Comparison of ENCODE assay signal across 18 cellular contexts in the genomic region with DNA sequence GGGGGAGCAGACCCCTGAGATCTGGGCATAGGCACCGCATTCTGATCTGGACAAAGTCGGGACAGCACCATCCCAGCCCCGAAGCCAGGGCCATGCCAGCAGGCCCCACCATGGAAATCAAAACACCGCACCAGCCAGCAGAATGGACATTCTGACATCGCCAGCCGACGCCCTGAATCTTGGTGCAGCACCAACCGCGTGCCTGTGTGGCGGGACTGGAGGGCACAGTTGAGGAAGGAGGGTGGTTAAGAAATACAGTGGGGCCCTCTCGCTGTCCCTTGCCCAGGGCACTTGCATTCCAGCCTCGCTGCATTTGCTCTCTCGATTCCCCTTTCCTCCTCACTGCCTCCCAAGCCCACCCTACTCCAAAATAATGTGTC. TPM values are rescaled to one million over a fixed set of nuclear protein-coding genes. Genes with fewer than 3 reads are reported as not detected.
DNase-seq lines count a peak whose midpoint lies in the region; ATAC-seq, FAIRE-seq and TF ChIP-seq lines count a peak whose summit lies in the region.
"Had no signal": no experiment of that assay in that cellular context is flagged by ENCODE, and none has a peak within 500 bp of the region (broad histone marks: within the 10 kb centered on the region; RNA-seq: fewer than 3 reads in every experiment).

No MANE protein-coding gene starts in this region.

- no TSS peak for BruUV-seq in Calu3 (replicated peaks; lab: Mats Ljungman, UMichigan)

- peaks cover 73% of the 10 kb centered on the region for H3K36me3 ChIP-seq in RWPE2 (ENCODE audit: low read depth)
- peaks cover 12 to 28% of the 10 kb centered on the region in 2 experiments for H3K36me3 ChIP-seq in keratinocyte (ENCODE audit: control insufficient read depth in 2 of 2, extremely low read depth in 1 of 2, insufficient read depth in 2 of 2, low read length in 2 of 2)
- no peaks in the 10 kb centered on the region for H3K36me3 ChIP-seq in sigmoid colon
- H3K36me3 ChIP-seq in ovary, result no peaks in the 10 kb centered on the region
- H3K36me3 ChIP-seq: prostate gland, uterus had no signal

- peak overlapping the region; percentile 42 for H3K4me2 ChIP-seq in keratinocyte (ENCODE audit: control insufficient read depth, extremely low read depth, insufficient read depth, low read depth, low read length)

- H3K4me1 Mint-ChIP-seq in Calu3 (ENCODE audit: low read depth, unreplicated experiment), result peaks cover 26% of the 10 kb centered on the region

- H3K27me3 Mint-ChIP-seq in Calu3 (ENCODE audit: unreplicated experiment), result peaks cover under 1% of the 10 kb centered on the region

- H3K4me1 ChIP-seq in RWPE2 (ENCODE audit: insufficient read depth, poor library complexity, severe bottlenecking), result peaks cover 40% of the 10 kb centered on the region
- H3K4me1 ChIP-seq in keratinocyte (ENCODE audit: control insufficient read depth, extremely low read depth, insufficient read depth, low read length), result peaks cover 41% of the 10 kb centered on the region
- peaks cover 0 to 89% (median 80%) of the 10 kb centered on the region in 4 donors for H3K4me1 ChIP-seq in sigmoid colon
- peaks cover 14% of the 10 kb centered on the region for H3K4me1 ChIP-seq in ovary (ENCODE audit: insufficient read depth)

- in situ Hi-C loops in GM13977 (cut with MboI; ENCODE audit: low pct_unique_long_range_greater_than_20kb, low sequenced_read_pairs, unreplicated experiment), result loop anchor here (10.0 kb wide), 1 partner anchor 118 kb away; no protein-coding TSS in a partner anchor

- no peak for TF ChIP-seq EP300 in sigmoid colon (IDR thresholded peaks at IDR 0.05)
- TF ChIP-seq EP300 in ovary (IDR thresholded peaks at IDR 0.05), result no peak

- H3K9ac ChIP-seq in keratinocyte (ENCODE audit: control insufficient read depth, extremely low read depth, insufficient read depth, low read length), result peak overlapping the region; percentile 9

- H3K9me3 Mint-ChIP-seq in Calu3 (ENCODE audit: low read depth, unreplicated experiment), result peaks cover 2% of the 10 kb centered on the region
- H3K9me3 Mint-ChIP-seq: CD8-positive, alpha-beta memory T cell had no signal

- TF ChIP-seq CTCF in Calu3 (IDR thresholded peaks at IDR 0.05; ENCODE audit: unreplicated experiment) (no peak), RWPE2 (IDR thresholded peaks at IDR 0.05; ENCODE audit: poor library complexity, severe bottlenecking) (no peak), keratinocyte (optimal IDR thresholded peaks at IDR 0.05 in 1 of 3, IDR thresholded peaks at IDR 0.05 in 1 of 3, conservative IDR thresholded peaks at IDR 0.05 in 1 of 3; ENCODE audit: extremely low read depth in 1 of 3, insufficient read depth in 2 of 3, low read length in 3 of 3) (no peak), sigmoid colon (IDR thresholded peaks at IDR 0.05) (no peak), GM13977 (IDR thresholded peaks at IDR 0.05; ENCODE audit: extremely low read depth, insufficient read depth, missing control alignments) (no peak), ovary (IDR thresholded peaks at IDR 0.05) (no peak)

- H3K27ac ChIP-seq in RWPE2 (ENCODE audit: poor library complexity, severe bottlenecking) (peak overlapping the region; percentile 98), keratinocyte (ENCODE audit: control insufficient read depth, insufficient read depth, low read length) (peak overlapping the region; percentile 10), sigmoid colon (peak overlapping the region; percentile 57 to 99 (median 97)), ovary (no peak overlapping the region)
- H3K27ac ChIP-seq: uterus had no signal

- H3K4me3 ChIP-seq in RWPE2 (ENCODE audit: severe bottlenecking) (no peak overlapping the region), keratinocyte (ENCODE audit: control insufficient read depth in 2 of 3, extremely low read depth in 1 of 3, insufficient read depth in 2 of 3, low read depth in 1 of 3, low read length in 3 of 3) (peak overlapping the region in 2 of 3 experiments; percentile 21 to 33), sigmoid colon (peak overlapping the region in 3 of 4 donors; percentile 45 to 57 (median 54)), ovary (no peak overlapping the region)
- H3K4me3 ChIP-seq: MG63, prostate gland, uterus had no signal

- H3K36me3 Mint-ChIP-seq in Calu3 (ENCODE audit: insufficient read depth, unreplicated experiment), result peaks cover 67% of the 10 kb centered on the region

- H3K27me3 ChIP-seq in RWPE2 (ENCODE audit: insufficient read depth, poor library complexity, severe bottlenecking), result no peaks in the 10 kb centered on the region
- H3K27me3 ChIP-seq in keratinocyte (ENCODE audit: control insufficient read depth, extremely low read depth, insufficient read depth, low read length), result no peaks in the 10 kb centered on the region
- H3K27me3 ChIP-seq in sigmoid colon, result no peaks in the 10 kb centered on the region
- no peaks in the 10 kb centered on the region for H3K27me3 ChIP-seq in ovary
- H3K27me3 ChIP-seq: MG63, uterus had no signal

- dilution Hi-C loops in keratinocyte (cut with MboI; ENCODE audit: extremely low pct_ligation_motif_present, low sequenced_read_pairs), result no loop called here

- H3K79me2 ChIP-seq in keratinocyte (ENCODE audit: control insufficient read depth, insufficient read depth, low read length), result peaks cover 91% of the 10 kb centered on the region

- H3K9me1 ChIP-seq in keratinocyte (ENCODE audit: control insufficient read depth, extremely low read depth, insufficient read depth, low read length), result peaks cover 17% of the 10 kb centered on the region

- H3K27ac Mint-ChIP-seq in Calu3 (ENCODE audit: unreplicated experiment), result peak overlapping the region; percentile 28
- H3K27ac Mint-ChIP-seq: activated CD8-positive, alpha-beta T cell treated with anti-CD3 and anti-CD28 coated beads, Interleukin-2, amount 10 ng/mL, durations not matched to agents 7 days and 5 days had no signal

- no peak for FAIRE-seq in keratinocyte (lab: Jason Lieb, UNC)
- FAIRE-seq: GM18507 had no signal

- peaks cover 67% of the 10 kb centered on the region for H4K20me1 ChIP-seq in keratinocyte (ENCODE audit: control insufficient read depth, extremely low read depth, insufficient read depth, low read length)

- TF ChIP-seq POLR2A in sigmoid colon (IDR thresholded peaks at IDR 0.05) (no peak), ovary (IDR thresholded peaks at IDR 0.05) (no peak)

- DNase-seq in Calu3, result no peak
- DNase-seq in RWPE2 (ENCODE audit: low spot score), result peak; percentile 85
- no peak for DNase-seq in keratinocyte (ENCODE audit: low read depth, low spot score)
- DNase-seq in sigmoid colon, result peak; percentile 66
- no peak for DNase-seq in kidney tubule cell (ENCODE audit: low spot score)
- no peak for DNase-seq in GM13977 (ENCODE audit: low spot score)
- no peak for DNase-seq in ovary
- DNase-seq: activated CD8-positive, alpha-beta T cell treated with anti-CD3 and anti-CD28 coated beads, Interleukin-2, amount 10 ng/mL, durations not matched to agents 7 days and 5 days; CD8-positive, alpha-beta memory T cell; DND-41; MG63; naive thymus-derived CD4-positive, alpha-beta T cell; stimulated activated naive CD4-positive, alpha-beta T cell; uterus had no signal

- H3K4me3 Mint-ChIP-seq in Calu3 (ENCODE audit: low read depth, unreplicated experiment), result no peak overlapping the region
- H3K4me3 Mint-ChIP-seq: activated CD8-positive, alpha-beta T cell treated with anti-CD3 and anti-CD28 coated beads, Interleukin-2, amount 10 ng/mL, durations not matched to agents 7 days and 5 days had no signal

- intact Hi-C loops in Calu3 (cut with micrococcal nuclease; ENCODE audit: unreplicated experiment) (no loop called here), sigmoid colon (cut with DNase I) (no loop called here), ovary (cut with DNase I) (loop anchor here in 3 of 4 donors (5.0 to 10.0 kb wide), 4 partner anchors 118 to 1344 kb away; no protein-coding TSS in a partner anchor)

- WGBS in sigmoid colon, 2 donors, result 84 to 90% methylated on average over 13 of the region's 13 CpGs
- 92 to 94% (median 94%) methylated on average over 13 of the region's 13 CpGs for WGBS in ovary, 3 donors

- CTCF ChIA-PET in Calu3 (lab: Charles Lee), result no interaction called here

- H2AFZ ChIP-seq in keratinocyte (ENCODE audit: control insufficient read depth, low read length), result no peak overlapping the region

- H3K9me3 ChIP-seq in RWPE2 (ENCODE audit: severe bottlenecking) (no peaks in the 10 kb centered on the region), keratinocyte (ENCODE audit: control insufficient read depth, low read depth, low read length) (no peaks in the 10 kb centered on the region), sigmoid colon (no peaks in the 10 kb centered on the region), ovary (no peaks in the 10 kb centered on the region)
- H3K9me3 ChIP-seq: MG63, prostate gland, uterus had no signal

- no peak for ATAC-seq in RWPE2 (ENCODE audit: low read depth)
- ATAC-seq in activated CD4-positive, CD25-positive, alpha-beta regulatory T cell treated with anti-CD3 and anti-CD28 coated beads, Interleukin-2, amount 50 U/mL, for 24 hours, result no peak
- ATAC-seq: activated CD8-positive, alpha-beta T cell treated with anti-CD3 and anti-CD28 coated beads, Interleukin-2, amount 10 ng/mL, durations not matched to agents 7 days and 5 days; naive thymus-derived CD4-positive, alpha-beta T cell had no signal

RNA-seq across cellular contexts. Expression of a gene that starts 2.0 kb away (rescaled TPM):
- total RNA-seq in Calu3 (2022), result not detected in 2 replicates
- polyA plus RNA-seq in keratinocyte, result 0.44 to 0.95 TPM (median 0.79 TPM) in 3 replicates
- polyA plus RNA-seq in keratinocyte (2011; ENCODE audit: low read depth), result not detected
- 0.36 and 0.43 TPM in 2 replicates for polyA plus RNA-seq in keratinocyte (2011; cell fraction: cytosol; rRNA removed)
- 0.22 TPM in 1 of 2 replicates, not detected in the other for polyA plus RNA-seq in keratinocyte (2011; cell fraction: nucleus; rRNA removed)
- polyA plus RNA-seq in keratinocyte (2012; ENCODE audit: low replicate concordance), result 1.4 and 1.9 TPM in 2 replicates
- 0.54 to 0.79 TPM (median 0.73 TPM) in 3 replicates for polyA minus RNA-seq in keratinocyte
- polyA minus RNA-seq in keratinocyte (2011; cell fraction: cytosol; rRNA and poly(A)+ RNA removed), result not detected
- not detected in 2 replicates for polyA minus RNA-seq in keratinocyte (2011; cell fraction: nucleus; rRNA and poly(A)+ RNA removed)
- total RNA-seq in sigmoid colon, result 100 to 1,000 TPM in 2 of 4 donors, 10 to 100 TPM in 2; 82.8 to 125 (median 97.2) TPM
- 10 to 100 TPM in 1 of 3 donors, 1 to 10 TPM in 1, not detected in 1; 7.8 to 20.8 TPM for polyA plus RNA-seq in sigmoid colon
- total RNA-seq in ovary, result 1 to 10 TPM in 1 of 7 donors, under 1 TPM in 4, not detected in 2; 0.25 to 4.7 (median 0.45) TPM
- under 1 TPM; 0.30 to 0.69 TPM for polyA plus RNA-seq in ovary
- total RNA-seq: H4; naive thymus-derived CD4-positive, alpha-beta T cell had no signal
- polyA plus RNA-seq: CD8-positive, alpha-beta memory T cell; naive thymus-derived CD4-positive, alpha-beta T cell had no signal

RNA-seq across cellular contexts. Expression of a gene that starts 4.7 kb away (rescaled TPM):
- total RNA-seq in Calu3 (2022) (90.4 and 114 TPM in 2 replicates), sigmoid colon (10 to 100 TPM; 53.1 to 68.1 (median 57.1) TPM), ovary (100 to 1,000 TPM in 1 of 7 donors, 10 to 100 TPM in 6; 27.7 to 147 (median 62.0) TPM)
- polyA plus RNA-seq in keratinocyte (187 to 209 TPM (median 202 TPM) in 3 replicates), sigmoid colon (10 to 100 TPM; 40.2 to 68.7 (median 56.5) TPM), ovary (10 to 100 TPM; 60.2 to 87.5 TPM)
- polyA plus RNA-seq in keratinocyte (2011; ENCODE audit: low read depth), result 23.8 TPM
- polyA plus RNA-seq in keratinocyte (2011; cell fraction: cytosol; rRNA removed), result 190 and 252 TPM in 2 replicates
- 312 and 336 TPM in 2 replicates for polyA plus RNA-seq in keratinocyte (2011; cell fraction: nucleus; rRNA removed)
- 89.5 and 97.4 TPM in 2 replicates for polyA plus RNA-seq in keratinocyte (2012; ENCODE audit: low replicate concordance)
- 142 to 211 TPM (median 205 TPM) in 3 replicates for polyA minus RNA-seq in keratinocyte
- 147 TPM for polyA minus RNA-seq in keratinocyte (2011; cell fraction: cytosol; rRNA and poly(A)+ RNA removed)
- polyA minus RNA-seq in keratinocyte (2011; cell fraction: nucleus; rRNA and poly(A)+ RNA removed), result 87.6 and 138 TPM in 2 replicates

Comparison
In these comparisons a context has a peak if more than half of its experiments do, and no peak if none do; other contexts are left out.
1. DNase-seq: peak in RWPE2 (single experiment) and sigmoid colon (single experiment); none in Calu3 (single experiment), keratinocyte (single experiment), kidney tubule cell (single experiment), GM13977 (single experiment) and ovary (0 of 5).
2. H3K27ac ChIP-seq: peak in RWPE2 (single experiment), keratinocyte (single experiment) and sigmoid colon (4 of 4); none in ovary (0 of 2).
3. H3K4me3 ChIP-seq: peak in keratinocyte (2 of 3) and sigmoid colon (3 of 4); none in RWPE2 (single experiment) and ovary (single experiment).
4. RNA of a gene that starts 2.0 kb away (total RNA-seq): 82.8 to 125 TPM in sigmoid colon; 0.25 to 4.7 TPM in ovary and not detected in Calu3; every median in the first group is over 10 times any median in the second.
5. intact Hi-C loops: an anchor here in ovary (5.0 to 10.0 kb wide); none called in Calu3 and sigmoid colon.